Comparison of ENCODE assay signal across 20 cellular contexts in genomic region chr4:2049811-2050210, GRCh38. TPM values are rescaled to one million over a fixed set of nuclear protein-coding genes. Genes with fewer than 3 reads are reported as not detected.
"Had no signal": no experiment of that assay in that cellular context is flagged by ENCODE, and none has a peak within 500 bp of the region (broad histone marks: within the 10 kb centered on the region; RNA-seq: fewer than 3 reads in every experiment).

No MANE protein-coding gene starts in this region.

- H3K27ac ChIP-seq: left lung, neural progenitor cell, parathyroid adenoma, skin epidermis, spleen, thoracic aorta, tibial nerve, vagina had no signal

- ATAC-seq: effector memory CD8-positive, alpha-beta T cell; left cardiac atrium; left lung; naive thymus-derived CD4-positive, alpha-beta T cell; stimulated activated memory B cell treated with anti-CD40 and anti-IgM and Interleukin-4, amounts not matched to agents 10 μg/mL and 1 μg/mL and 100 μg/mL, for 72 hours; stimulated activated naive CD8-positive, alpha-beta T cell treated with anti-CD3 and anti-CD28 coated beads, Interleukin-15, Interleukin-2, amounts not matched to agents 100 U/mL and 50 U/mL, for 24 hours had no signal

- H3K9me3 Mint-ChIP-seq: effector memory CD8-positive, alpha-beta T cell; neural progenitor cell; stimulated activated memory B cell treated with anti-CD40 and anti-IgM and Interleukin-4, amounts not matched to agents 10 μg/mL and 1 μg/mL and 100 μg/mL, for 72 hours had no signal

- FAIRE-seq: frontal cortex had no signal

- H3K4me1 ChIP-seq: left lung, neural progenitor cell, parathyroid adenoma, vagina had no signal

- H3K9me3 ChIP-seq: left lung, thoracic aorta, vagina had no signal

- H3K9ac ChIP-seq: neural progenitor cell, parathyroid adenoma had no signal

- H2AFZ ChIP-seq: neural progenitor cell, parathyroid adenoma had no signal

- H3K79me2 ChIP-seq: parathyroid adenoma had no signal

- H3K4me3 ChIP-seq: left lung, neural progenitor cell, skin epidermis, spleen, thoracic aorta, tibial nerve, vagina had no signal

- H3K4me1 Mint-ChIP-seq: nephron; stimulated activated memory B cell treated with anti-CD40 and anti-IgM and Interleukin-4, amounts not matched to agents 10 μg/mL and 1 μg/mL and 100 μg/mL, for 72 hours had no signal

- H3K36me3 Mint-ChIP-seq: neural progenitor cell; stimulated activated memory B cell treated with anti-CD40 and anti-IgM and Interleukin-4, amounts not matched to agents 10 μg/mL and 1 μg/mL and 100 μg/mL, for 72 hours had no signal

- H3K4me3 Mint-ChIP-seq: effector memory CD8-positive, alpha-beta T cell; naive thymus-derived CD4-positive, alpha-beta T cell; nephron; neural progenitor cell; stimulated activated memory B cell treated with anti-CD40 and anti-IgM and Interleukin-4, amounts not matched to agents 10 μg/mL and 1 μg/mL and 100 μg/mL, for 72 hours had no signal

- H3K27me3 ChIP-seq: vagina had no signal

- H3K4me2 ChIP-seq: neural progenitor cell had no signal

- DNase-seq: cortex of kidney; effector memory CD8-positive, alpha-beta T cell; left cardiac atrium; mesenchymal stem cell; midbrain; naive thymus-derived CD4-positive, alpha-beta T cell; stimulated activated CD4-positive, alpha-beta T cell treated with anti-CD3 and anti-CD28 coated beads, Interleukin-4, amount 100 ng/mL, for 4 hours; stimulated activated naive CD8-positive, alpha-beta T cell treated with anti-CD3 and anti-CD28 coated beads, Interleukin-15, Interleukin-2, amounts not matched to agents 100 U/mL and 50 U/mL, for 24 hours had no signal

- H3K27ac Mint-ChIP-seq: effector memory CD8-positive, alpha-beta T cell; nephron; neural progenitor cell; progenitor cell of endocrine pancreas; stimulated activated memory B cell treated with anti-CD40 and anti-IgM and Interleukin-4, amounts not matched to agents 10 μg/mL and 1 μg/mL and 100 μg/mL, for 72 hours had no signal

- H3K36me3 ChIP-seq: left lung, neural progenitor cell, spleen, thoracic aorta, vagina had no signal

RNA-seq across cellular contexts. Expression of gene NAT8L, which starts 9.3 kb away (rescaled TPM):
- polyA plus RNA-seq: naive thymus-derived CD4-positive, alpha-beta T cell had no signal
